Comparison of ENCODE assay signal across 13 cellular contexts in the genomic region with DNA sequence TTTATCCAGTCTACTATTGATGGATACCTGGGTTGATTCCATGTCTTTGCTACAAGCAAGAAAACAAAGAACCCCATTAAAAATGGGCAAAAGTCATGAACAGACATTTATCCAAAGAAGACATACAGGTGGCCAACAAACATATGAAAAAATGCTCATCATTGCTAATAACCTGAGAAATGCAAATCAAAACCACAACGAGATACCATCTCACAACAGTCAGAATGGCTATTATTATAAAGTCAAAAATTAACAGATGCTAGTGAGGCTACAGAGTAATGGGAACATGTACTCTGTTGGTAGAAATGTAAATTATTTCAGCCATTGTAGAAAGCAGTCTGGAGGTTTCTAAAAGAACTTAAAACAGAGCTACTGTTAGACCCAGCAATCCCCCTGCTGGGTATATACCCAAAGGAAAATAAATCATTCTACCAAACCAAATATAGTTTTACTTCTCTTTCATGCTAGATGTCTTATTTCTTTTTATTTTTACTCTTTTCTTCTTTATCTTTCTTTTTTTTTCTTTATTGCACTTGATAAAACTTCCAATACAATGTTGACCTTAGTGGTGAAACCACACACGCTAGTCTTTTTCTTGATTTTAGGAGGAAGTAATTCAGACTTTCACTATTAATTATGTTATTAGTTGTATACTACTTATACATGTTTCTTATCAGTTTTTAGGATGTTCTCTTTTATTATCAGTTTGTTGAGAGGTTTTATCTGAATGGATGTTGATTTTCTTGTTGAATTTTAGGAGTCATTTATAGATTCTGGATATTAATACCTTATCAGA. TPM values are rescaled to one million over a fixed set of nuclear protein-coding genes. Genes with fewer than 3 reads are reported as not detected.
A peak's percentile ranks its signal among the peaks of the same experiment; 100 is the strongest.
DNase-seq lines count a peak whose midpoint lies in the region; ATAC-seq, FAIRE-seq and TF ChIP-seq lines count a peak whose summit lies in the region.
"Had no signal": no experiment of that assay in that cellular context is flagged by ENCODE, and none has a peak within 500 bp of the region (broad histone marks: within the 10 kb centered on the region; RNA-seq: fewer than 3 reads in every experiment).

No MANE protein-coding gene starts in this region.

- H3K36me3 ChIP-seq in kidney (ENCODE audit: control insufficient read depth in 1 of 2, insufficient read depth in 2 of 2, low read length in 2 of 2), result peaks cover 1 to 2% of the 10 kb centered on the region in 2 donors

- no peaks in the 10 kb centered on the region for H3K9me3 ChIP-seq in kidney (ENCODE audit: control insufficient read depth in 1 of 2, low read length in 2 of 2)
- H3K9me3 ChIP-seq: spleen had no signal

- H3K9me3 Mint-ChIP-seq in glutamatergic neuron (ENCODE audit: unreplicated experiment), result no peaks in the 10 kb centered on the region
- H3K9me3 Mint-ChIP-seq: brain had no signal

- H3K27ac ChIP-seq in kidney (ENCODE audit: low read depth in 2 of 2, low read length in 2 of 2), result no peak overlapping the region

- H3K27me3 Mint-ChIP-seq in glutamatergic neuron (ENCODE audit: unreplicated experiment), result no peaks in the 10 kb centered on the region
- H3K27me3 Mint-ChIP-seq: brain had no signal

- no peak overlapping the region for H3K4me3 Mint-ChIP-seq in glutamatergic neuron (ENCODE audit: unreplicated experiment)
- H3K4me3 Mint-ChIP-seq: brain had no signal

- TF ChIP-seq CTCF in kidney (IDR thresholded peaks at IDR 0.05; ENCODE audit: borderline replicate concordance, extremely low read depth, insufficient read depth), result no peak
- TF ChIP-seq CTCF in glutamatergic neuron (IDR thresholded peaks at IDR 0.05; ENCODE audit: partially characterized antibody, unreplicated experiment), result no peak

- peak; percentile 33 for FAIRE-seq in kidney (lab: Jason Lieb, UNC)

- DNase-seq in kidney (no peak), posterior cingulate gyrus (no peak), HuH-7 (ENCODE audit: low spot score) (no peak), glutamatergic neuron (no peak)
- DNase-seq: NCI-H1417, spleen had no signal

- H3K9ac ChIP-seq in kidney (ENCODE audit: low read length in 2 of 2), result no peak overlapping the region

- H3K4me1 Mint-ChIP-seq in glutamatergic neuron (ENCODE audit: low read depth, unreplicated experiment), result no peaks in the 10 kb centered on the region
- H3K4me1 Mint-ChIP-seq: brain had no signal

- intact Hi-C loops in kidney (cut with DNase I), result no loop called here
- intact Hi-C loops in posterior cingulate gyrus (cut with DNase I), result no loop called here

- no peaks in the 10 kb centered on the region for H3K36me3 Mint-ChIP-seq in glutamatergic neuron (ENCODE audit: unreplicated experiment)

- no peak overlapping the region for H3K4me3 ChIP-seq in kidney (ENCODE audit: low read length in 2 of 2)
- H3K4me3 ChIP-seq: spleen had no signal

- no peaks in the 10 kb centered on the region for H3K4me1 ChIP-seq in kidney (ENCODE audit: control insufficient read depth in 1 of 2, insufficient read depth in 1 of 2, low read depth in 1 of 2, low read length in 2 of 2)

- peak; percentile 87 for ATAC-seq in GM18870 (IDR thresholded peaks at IDR 0.05; ENCODE audit: unreplicated experiment)
- peak; percentile 72 for ATAC-seq in GM21528 (IDR thresholded peaks at IDR 0.05; ENCODE audit: low FRiP score, unreplicated experiment)
- peak; percentile 72 for ATAC-seq in HG03159 (IDR thresholded peaks at IDR 0.05; ENCODE audit: unreplicated experiment)
- ATAC-seq in GM19328 (IDR thresholded peaks at IDR 0.05; ENCODE audit: unreplicated experiment), result no peak

- no peak overlapping the region for H3K27ac Mint-ChIP-seq in glutamatergic neuron (ENCODE audit: unreplicated experiment)
- H3K27ac Mint-ChIP-seq: brain had no signal

RNA-seq across cellular contexts. Expression of gene TRIM22, which starts 14.3 kb away (rescaled TPM):
- total RNA-seq in kidney, result 80.9 TPM
- polyA plus RNA-seq in kidney (ENCODE audit: insufficient read depth, low read depth, low replicate concordance), result 11.5 TPM
- total RNA-seq in glutamatergic neuron (ENCODE audit: unreplicated experiment), result 5.0 TPM

RNA-seq across cellular contexts. Expression of gene TRIM5, which starts 19.1 kb away (rescaled TPM):
- 27.7 TPM for total RNA-seq in kidney
- 11.2 TPM for polyA plus RNA-seq in kidney (ENCODE audit: insufficient read depth, low read depth, low replicate concordance)
- total RNA-seq in glutamatergic neuron (ENCODE audit: unreplicated experiment), result 2.6 TPM

RNA-seq across cellular contexts. Expression of gene OR56B1, which starts 32.3 kb away (rescaled TPM):
- total RNA-seq in kidney (0.28 TPM), glutamatergic neuron (ENCODE audit: unreplicated experiment) (not detected)
- polyA plus RNA-seq in kidney (ENCODE audit: insufficient read depth, low read depth, low replicate concordance), result not detected
- total RNA-seq: epithelial cell of proximal tubule, myocyte had no signal

RNA-seq across cellular contexts. Expression of gene OR52N4, which starts 50.1 kb away (rescaled TPM):
- 0.60 TPM for total RNA-seq in kidney
- polyA plus RNA-seq in kidney (ENCODE audit: insufficient read depth, low read depth, low replicate concordance), result not detected
- total RNA-seq in glutamatergic neuron (ENCODE audit: unreplicated experiment), result not detected
- total RNA-seq: epithelial cell of proximal tubule, myocyte had no signal

Comparison
In these comparisons a context has a peak if more than half of its experiments do, and no peak if none do; other contexts are left out.
1. RNA of gene TRIM22, which starts 14.3 kb away (total RNA-seq): 80.9 TPM in kidney (single experiment); 5.0 TPM in glutamatergic neuron (single experiment); every median in the first group is over 10 times any median in the second.